ENCODE assay signal across 1 cellular context in genomic region chr2:105609756-105610397, GRCh38.
TF ChIP-seq lines count a peak whose summit lies in the region.

No MANE protein-coding gene starts in this region.

TF ChIP-seq in GM23338, 12 proteins besides CTCF, POLR2A, EP300 and RAD21 (continued from another document):
- no peak for TF ChIP-seq ZNF462 (CRISPR knock-in tag; IDR thresholded peaks at IDR 0.05)
- TF ChIP-seq CREB1 (CRISPR knock-in tag; IDR thresholded peaks at IDR 0.05; ENCODE audit: low read depth) = no peak
- TF ChIP-seq, protein P1, sequence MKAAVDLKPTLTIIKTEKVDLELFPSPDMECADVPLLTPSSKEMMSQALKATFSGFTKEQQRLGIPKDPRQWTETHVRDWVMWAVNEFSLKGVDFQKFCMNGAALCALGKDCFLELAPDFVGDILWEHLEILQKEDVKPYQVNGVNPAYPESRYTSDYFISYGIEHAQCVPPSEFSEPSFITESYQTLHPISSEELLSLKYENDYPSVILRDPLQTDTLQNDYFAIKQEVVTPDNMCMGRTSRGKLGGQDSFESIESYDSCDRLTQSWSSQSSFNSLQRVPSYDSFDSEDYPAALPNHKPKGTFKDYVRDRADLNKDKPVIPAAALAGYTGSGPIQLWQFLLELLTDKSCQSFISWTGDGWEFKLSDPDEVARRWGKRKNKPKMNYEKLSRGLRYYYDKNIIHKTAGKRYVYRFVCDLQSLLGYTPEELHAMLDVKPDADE (IDR thresholded peaks at IDR 0.05) = no peak
- no peak for TF ChIP-seq ZNF331 (CRISPR knock-in tag; IDR thresholded peaks at IDR 0.05; ENCODE audit: low read depth)
- TF ChIP-seq JUNB (IDR thresholded peaks at IDR 0.05; ENCODE audit: unreplicated experiment) = no peak
